In genomic region chr6:158604048-158604406, GRCh38 we compare ENCODE assay signal across 20 cellular contexts. TPM values are rescaled to one million over a fixed set of nuclear protein-coding genes. Genes with fewer than 3 reads are reported as not detected.
DNase-seq lines count a peak whose midpoint lies in the region; ATAC-seq, FAIRE-seq and TF ChIP-seq lines count a peak whose summit lies in the region.
"Had no signal": no experiment of that assay in that cellular context is flagged by ENCODE, and none has a peak within 500 bp of the region (broad histone marks: within the 10 kb centered on the region; RNA-seq: fewer than 3 reads in every experiment).

No MANE protein-coding gene starts in this region.

- CTCF ChIA-PET in activated naive CD4-positive, alpha-beta T cell treated with anti-CD3 and anti-CD28 coated beads for 36 hours (lab: Charles Lee): interaction anchor here (0.6 to 2.5 kb wide), 3 partner anchors 15 to 390 kb away, joined by 3 to 6 read pairs (median 4); no protein-coding TSS in a partner anchor

- H3K14ac ChIP-seq in neuronal stem cell (ENCODE audit: low read length): no peak overlapping the region

- TF ChIP-seq CTCF in endodermal cell (conservative IDR thresholded peaks at IDR 0.05) (no peak), kidney (IDR thresholded peaks at IDR 0.05; ENCODE audit: borderline replicate concordance, extremely low read depth, insufficient read depth) (no peak)

- H3K4me3 Mint-ChIP-seq in activated naive CD4-positive, alpha-beta T cell treated with anti-CD3 and anti-CD28 coated beads for 36 hours: no peak overlapping the region
- no peak overlapping the region for H3K4me3 Mint-ChIP-seq in endodermal cell
- H3K4me3 Mint-ChIP-seq: HFFc6 had no signal

- H2AK5ac ChIP-seq in neuronal stem cell (ENCODE audit: low read depth, low read length): no peak overlapping the region

- no peaks in the 10 kb centered on the region for H3K27me3 Mint-ChIP-seq in activated naive CD4-positive, alpha-beta T cell treated with anti-CD3 and anti-CD28 coated beads for 36 hours (ENCODE audit: low read depth)
- H3K27me3 Mint-ChIP-seq in endodermal cell (ENCODE audit: insufficient read depth): no peaks in the 10 kb centered on the region

- H3K27ac Mint-ChIP-seq in activated naive CD4-positive, alpha-beta T cell treated with anti-CD3 and anti-CD28 coated beads for 36 hours: peak overlapping the region; percentile 52
- H3K27ac Mint-ChIP-seq in activated naive CD4-positive, alpha-beta T cell treated with anti-CD3 and anti-CD28 coated beads, Interleukin-2, amount 50 U/mL, for 72 hours: peak overlapping the region in 1 of 2 donors; percentile 21
- H3K27ac Mint-ChIP-seq in endodermal cell: peak overlapping the region; percentile 9
- H3K27ac Mint-ChIP-seq: HFFc6 had no signal

- no peak overlapping the region for H4K91ac ChIP-seq in neuronal stem cell (ENCODE audit: low read depth, low read length, poor library complexity)

- no peak overlapping the region for H2AFZ ChIP-seq in neuronal stem cell (ENCODE audit: low read length)

- no peak overlapping the region for H2BK120ac ChIP-seq in neuronal stem cell (ENCODE audit: low read depth, low read length)

- H3K79me1 ChIP-seq in neuronal stem cell (ENCODE audit: low read depth, low read length): peaks cover 3% of the 10 kb centered on the region

- no peak overlapping the region for H3K4ac ChIP-seq in neuronal stem cell (ENCODE audit: low read length)

- peaks cover 27% of the 10 kb centered on the region for H3K36me3 Mint-ChIP-seq in activated naive CD4-positive, alpha-beta T cell treated with anti-CD3 and anti-CD28 coated beads for 36 hours (ENCODE audit: low read depth)
- H3K36me3 Mint-ChIP-seq in activated naive CD4-positive, alpha-beta T cell treated with anti-CD3 and anti-CD28 coated beads, Interleukin-2, amount 50 U/mL, for 72 hours: peaks cover 9 to 10% of the 10 kb centered on the region in 2 donors
- peaks cover 44% of the 10 kb centered on the region for H3K36me3 Mint-ChIP-seq in endodermal cell (ENCODE audit: low read depth)

- no peaks in the 10 kb centered on the region for H3K27me3 ChIP-seq in endodermal cell (ENCODE audit: control insufficient read depth, insufficient read depth, low read length, poor library complexity, severe bottlenecking)
- no peaks in the 10 kb centered on the region for H3K27me3 ChIP-seq in neuronal stem cell (ENCODE audit: control insufficient read depth in 3 of 3, insufficient read depth in 3 of 3, low read depth in 1 of 3, low read length in 3 of 3)

- no peak for DNase-seq in activated naive CD4-positive, alpha-beta T cell treated with anti-CD3 and anti-CD28 coated beads for 36 hours
- no peak for DNase-seq in activated naive CD4-positive, alpha-beta T cell treated with anti-CD3 and anti-CD28 coated beads, Interleukin-2, amount 50 U/mL, for 72 hours (ENCODE audit: low spot score in 2 of 2)
- no peak for DNase-seq in SK-N-MC (ENCODE audit: low read depth, low spot score)
- DNase-seq in endodermal cell: no peak
- DNase-seq in neuronal stem cell (ENCODE audit: low spot score): no peak
- no peak for DNase-seq in kidney
- DNase-seq in dedifferentiated amniotic fluid mesenchymal stem cell (ENCODE audit: extremely low spot score): no peak
- DNase-seq: C1 segment of cervical spinal cord, DMS79 treated with DMSO at 0.1 percent for 48 hours, HFFc6, NCI-H1417, NCI-H187, NCI-H2107, NCI-H510A treated with DMSO at 0.1 percent for 48 hours, NCI-H774, OCI-M1, Right ventricle myocardium superior had no signal

- no peak overlapping the region for H3K9ac ChIP-seq in SK-N-MC (ENCODE audit: insufficient read length)
- H3K9ac ChIP-seq in endodermal cell (ENCODE audit: extremely low read depth, low read length, poor library complexity, severe bottlenecking): no peak overlapping the region
- no peak overlapping the region for H3K9ac ChIP-seq in neuronal stem cell (ENCODE audit: low read depth, low read length, poor library complexity)
- no peak overlapping the region for H3K9ac ChIP-seq in kidney (ENCODE audit: low read length in 2 of 2)
- H3K9ac ChIP-seq: KMS-11 had no signal

- no peak overlapping the region for H2BK15ac ChIP-seq in neuronal stem cell (ENCODE audit: low read length)

- no peak overlapping the region for H2BK5ac ChIP-seq in neuronal stem cell (ENCODE audit: low read length)

- H3K4me2 ChIP-seq in neuronal stem cell (ENCODE audit: insufficient read depth, low read length, poor library complexity, severe bottlenecking): no peak overlapping the region
- H3K4me2 ChIP-seq: KMS-11 had no signal

- H3K4me3 ChIP-seq in SK-N-MC (no peak overlapping the region), endodermal cell (ENCODE audit: low read length) (no peak overlapping the region), neuronal stem cell (ENCODE audit: low read length in 2 of 2) (no peak overlapping the region), kidney (ENCODE audit: low read length in 2 of 2) (no peak overlapping the region)

- H3K4me1 ChIP-seq in endodermal cell (ENCODE audit: control insufficient read depth, insufficient read depth, low read length) (no peaks in the 10 kb centered on the region), neuronal stem cell (ENCODE audit: control insufficient read depth in 2 of 2, insufficient read depth in 1 of 2, low read depth in 1 of 2, low read length in 2 of 2) (no peaks in the 10 kb centered on the region), kidney (ENCODE audit: control insufficient read depth in 1 of 2, insufficient read depth in 1 of 2, low read depth in 1 of 2, low read length in 2 of 2) (no peaks in the 10 kb centered on the region)

- peaks cover 1% of the 10 kb centered on the region for H3K9me3 Mint-ChIP-seq in activated naive CD4-positive, alpha-beta T cell treated with anti-CD3 and anti-CD28 coated beads for 36 hours
- no peaks in the 10 kb centered on the region for H3K9me3 Mint-ChIP-seq in activated naive CD4-positive, alpha-beta T cell treated with anti-CD3 and anti-CD28 coated beads, Interleukin-2, amount 50 U/mL, for 72 hours
- H3K9me3 Mint-ChIP-seq in endodermal cell: no peaks in the 10 kb centered on the region
- H3K9me3 Mint-ChIP-seq: HFFc6 had no signal

- no peak overlapping the region for H3K23ac ChIP-seq in neuronal stem cell (ENCODE audit: low read depth, low read length, poor library complexity)

- no peak overlapping the region for H2BK12ac ChIP-seq in neuronal stem cell (ENCODE audit: low read length)

- no peak for FAIRE-seq in kidney (lab: Jason Lieb, UNC)
- FAIRE-seq: H54 had no signal

- WGBS in endodermal cell (ENCODE audit: insufficient coverage in 1 of 2, insufficient read length in 1 of 2), 2 experiments: 93 to 99% methylated on average over 6 of the region's 6 CpGs
- WGBS in neuronal stem cell (ENCODE audit: extremely low coverage in 2 of 2, insufficient read length in 2 of 2, insufficient replicate concordance in 1 of 2), 2 donors: no CpG with 5 or more reads among the region's 6 CpGs

- H3K27ac ChIP-seq in SK-N-MC: 0 out of 2 replicates have a peak overlapping the region, but pooled peaks have one; percentile 8
- H3K27ac ChIP-seq in endodermal cell (ENCODE audit: low read depth, low read length): no peak overlapping the region
- H3K27ac ChIP-seq in neuronal stem cell (replicated peaks; ENCODE audit: low read length): no peak overlapping the region
- no peak overlapping the region for H3K27ac ChIP-seq in kidney (ENCODE audit: low read depth in 2 of 2, low read length in 2 of 2)
- H3K27ac ChIP-seq: HL-60, KMS-11 had no signal

- H3K36me3 ChIP-seq in SK-N-MC (ENCODE audit: insufficient read depth, low read length) (peaks cover 59% of the 10 kb centered on the region), endodermal cell (ENCODE audit: control insufficient read depth, insufficient read depth, low read length) (peaks cover 48% of the 10 kb centered on the region), neuronal stem cell (replicated peaks in 1 of 2; ENCODE audit: control insufficient read depth in 2 of 2, insufficient read depth in 2 of 2, low read length in 2 of 2) (peaks cover 21 to 63% of the 10 kb centered on the region in 2 donors), kidney (ENCODE audit: control insufficient read depth in 1 of 2, insufficient read depth in 2 of 2, low read length in 2 of 2) (peaks cover 0 to 13% of the 10 kb centered on the region in 2 donors)

- H3K4me1 Mint-ChIP-seq in activated naive CD4-positive, alpha-beta T cell treated with anti-CD3 and anti-CD28 coated beads for 36 hours (ENCODE audit: low read depth): no peaks in the 10 kb centered on the region
- H3K4me1 Mint-ChIP-seq in endodermal cell: no peaks in the 10 kb centered on the region

- H3K9me3 ChIP-seq in SK-N-MC (ENCODE audit: low read depth, low read length) (no peaks in the 10 kb centered on the region), endodermal cell (ENCODE audit: control insufficient read depth, low read length) (no peaks in the 10 kb centered on the region), neuronal stem cell (replicated peaks in 1 of 2; ENCODE audit: control insufficient read depth in 2 of 2, insufficient read depth in 1 of 2, low read depth in 1 of 2, low read length in 2 of 2) (no peaks in the 10 kb centered on the region), kidney (ENCODE audit: control insufficient read depth in 1 of 2, low read length in 2 of 2) (no peaks in the 10 kb centered on the region)

- H3K18ac ChIP-seq in neuronal stem cell (ENCODE audit: low read length): peak overlapping the region; percentile 21

- H4K8ac ChIP-seq in neuronal stem cell (ENCODE audit: low read depth, low read length): no peak overlapping the region

- intact Hi-C loops in activated naive CD4-positive, alpha-beta T cell treated with anti-CD3 and anti-CD28 coated beads for 36 hours (cut with micrococcal nuclease): no loop called here
- intact Hi-C loops in kidney (cut with DNase I): no loop called here

- no peak for ATAC-seq in activated naive CD4-positive, alpha-beta T cell treated with anti-CD3 and anti-CD28 coated beads, Interleukin-2, amount 50 U/mL, for 72 hours

RNA-seq across cellular contexts. Expression of gene DYNLT1, which starts 40.5 kb away (rescaled TPM):
- 100 to 1,000 TPM in 1 of 2 experiments, 10 to 100 TPM in 1; 99.1 to 107 TPM for total RNA-seq in activated naive CD4-positive, alpha-beta T cell treated with anti-CD3 and anti-CD28 coated beads for 36 hours
- total RNA-seq in activated naive CD4-positive, alpha-beta T cell treated with anti-CD3 and anti-CD28 coated beads, Interleukin-2, amount 50 U/mL, for 72 hours: 10 to 100 TPM; 51.4 to 91.0 TPM
- total RNA-seq in endodermal cell (100 to 1,000 TPM; 112 to 148 TPM), kidney (145 TPM)
- 172 TPM for polyA plus RNA-seq in endodermal cell (2013, experiment 1 of 2)
- 168 TPM for polyA plus RNA-seq in endodermal cell (2013, experiment 2 of 2)
- 158 TPM for polyA plus RNA-seq in neuronal stem cell (2013, experiment 1 of 2)
- polyA plus RNA-seq in neuronal stem cell (2013, experiment 2 of 2): 158 TPM
- 406 TPM for polyA plus RNA-seq in kidney (ENCODE audit: insufficient read depth, low read depth, low replicate concordance)

RNA-seq across cellular contexts. Expression of gene TMEM181, which starts 44.1 kb away (rescaled TPM):
- total RNA-seq in activated naive CD4-positive, alpha-beta T cell treated with anti-CD3 and anti-CD28 coated beads for 36 hours: 1 to 10 TPM; 8.3 to 8.6 TPM
- 10 to 100 TPM; 11.9 to 12.3 TPM for total RNA-seq in activated naive CD4-positive, alpha-beta T cell treated with anti-CD3 and anti-CD28 coated beads, Interleukin-2, amount 50 U/mL, for 72 hours
- total RNA-seq in endodermal cell (10 to 100 TPM; 21.2 to 21.8 TPM), kidney (19.9 TPM)
- polyA plus RNA-seq in endodermal cell (2013, experiment 1 of 2): 20.7 TPM
- 18.7 TPM for polyA plus RNA-seq in endodermal cell (2013, experiment 2 of 2)
- 11.5 TPM for polyA plus RNA-seq in neuronal stem cell (2013, experiment 1 of 2)
- polyA plus RNA-seq in neuronal stem cell (2013, experiment 2 of 2): 12.1 TPM
- polyA plus RNA-seq in kidney (ENCODE audit: insufficient read depth, low read depth, low replicate concordance): 6.9 TPM

RNA-seq across cellular contexts. Expression of gene SYTL3, which starts 45.8 kb away (rescaled TPM):
- 100 to 1,000 TPM; 115 to 120 TPM for total RNA-seq in activated naive CD4-positive, alpha-beta T cell treated with anti-CD3 and anti-CD28 coated beads for 36 hours
- 100 to 1,000 TPM; 122 to 143 TPM for total RNA-seq in activated naive CD4-positive, alpha-beta T cell treated with anti-CD3 and anti-CD28 coated beads, Interleukin-2, amount 50 U/mL, for 72 hours
- total RNA-seq in endodermal cell: under 1 TPM; 0.58 to 0.79 TPM
- 0.46 TPM for polyA plus RNA-seq in endodermal cell (2013, experiment 1 of 2)
- 0.50 TPM for polyA plus RNA-seq in endodermal cell (2013, experiment 2 of 2)
- polyA plus RNA-seq in neuronal stem cell (2013, experiment 1 of 2): 0.50 TPM
- polyA plus RNA-seq in neuronal stem cell (2013, experiment 2 of 2): 0.43 TPM
- total RNA-seq in kidney: 16.0 TPM
- 3.1 TPM for polyA plus RNA-seq in kidney (ENCODE audit: insufficient read depth, low read depth, low replicate concordance)
